In the genomic region with DNA sequence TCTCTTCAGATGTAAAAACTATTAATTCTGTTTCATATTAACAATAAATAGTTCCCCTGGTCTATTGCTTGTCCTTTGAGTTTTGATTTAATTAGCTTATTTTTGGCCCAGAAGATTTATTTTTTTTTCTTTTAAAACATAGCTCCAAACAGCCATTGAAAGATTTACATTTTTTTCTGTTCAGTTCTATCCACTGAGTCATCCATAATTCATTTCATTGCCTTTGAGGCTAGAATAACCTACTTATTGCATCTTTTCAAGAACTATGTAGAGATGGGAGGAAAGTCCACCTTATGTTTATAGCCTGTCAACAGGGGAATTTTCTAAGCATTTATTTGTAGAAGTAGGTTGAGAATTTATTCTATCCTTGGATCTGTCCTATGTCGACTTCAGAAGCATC, we compare ENCODE assay signal across 16 cellular contexts. TPM values are rescaled to one million over a fixed set of nuclear protein-coding genes. Genes with fewer than 3 reads are reported as not detected.
A peak's percentile ranks its signal among the peaks of the same experiment; 100 is the strongest.
DNase-seq lines count a peak whose midpoint lies in the region; ATAC-seq, FAIRE-seq and TF ChIP-seq lines count a peak whose summit lies in the region.
"Had no signal": no experiment of that assay in that cellular context is flagged by ENCODE, and none has a peak within 500 bp of the region (broad histone marks: within the 10 kb centered on the region; RNA-seq: fewer than 3 reads in every experiment).

No MANE protein-coding gene starts in this region.

- no peaks in the 10 kb centered on the region for H3K36me3 ChIP-seq in CD4-positive, CD25-positive, alpha-beta regulatory T cell (ENCODE audit: control insufficient read depth, insufficient read depth, low read length)
- H3K36me3 ChIP-seq: BE2C, heart right ventricle, lower lobe of right lung had no signal

- H3K27me3 Mint-ChIP-seq in CD4-positive, CD25-positive, alpha-beta regulatory T cell: no peaks in the 10 kb centered on the region
- no peaks in the 10 kb centered on the region for H3K27me3 Mint-ChIP-seq in T-cell

- FAIRE-seq in A204.1 (lab: Jason Lieb, UNC): peak; percentile 69
- FAIRE-seq: HTR-8/SVneo had no signal

- H3K4me1 Mint-ChIP-seq in CD4-positive, CD25-positive, alpha-beta regulatory T cell: peaks cover 12 to 69% (median 46%) of the 10 kb centered on the region in 4 donors
- H3K4me1 Mint-ChIP-seq in T-cell: peaks cover 54 to 78% (median 74%) of the 10 kb centered on the region in 3 donors

- no peaks in the 10 kb centered on the region for H3K36me3 Mint-ChIP-seq in CD4-positive, CD25-positive, alpha-beta regulatory T cell
- no peaks in the 10 kb centered on the region for H3K36me3 Mint-ChIP-seq in T-cell

- no peaks in the 10 kb centered on the region for H3K9me3 Mint-ChIP-seq in CD4-positive, CD25-positive, alpha-beta regulatory T cell
- H3K9me3 Mint-ChIP-seq in T-cell: no peaks in the 10 kb centered on the region

- no peak overlapping the region for H3K4me3 Mint-ChIP-seq in CD4-positive, CD25-positive, alpha-beta regulatory T cell
- no peak overlapping the region for H3K4me3 Mint-ChIP-seq in T-cell

- H3K27ac Mint-ChIP-seq in CD4-positive, CD25-positive, alpha-beta regulatory T cell: peak overlapping the region in 2 of 3 donors; percentile 53 to 67
- H3K27ac Mint-ChIP-seq in T-cell: peak overlapping the region; percentile 100

- no peaks in the 10 kb centered on the region for H3K9me3 ChIP-seq in CD4-positive, CD25-positive, alpha-beta regulatory T cell (ENCODE audit: control insufficient read depth in 2 of 2, low read length in 2 of 2)
- H3K9me3 ChIP-seq: BE2C, lower lobe of right lung had no signal

- CTCF ChIA-PET in T-cell (lab: Charles Lee): no interaction called here

- no peak for TF ChIP-seq CTCF in fibroblast of the aortic adventitia (IDR thresholded peaks at IDR 0.05; ENCODE audit: insufficient read depth, low read length)

- ATAC-seq in CD4-positive, CD25-positive, alpha-beta regulatory T cell (ENCODE audit: low read depth in 2 of 2): no peak
- no peak for ATAC-seq in T-cell (replicated peaks in 1 of 4)
- ATAC-seq: heart right ventricle, lower lobe of right lung had no signal

- no peak overlapping the region for H3K4me3 ChIP-seq in CD4-positive, CD25-positive, alpha-beta regulatory T cell (ENCODE audit: low read depth, low read length)
- no peak overlapping the region for H3K4me3 ChIP-seq in fibroblast of the aortic adventitia (ENCODE audit: low read depth, low read length)
- H3K4me3 ChIP-seq: heart right ventricle, lower lobe of right lung had no signal

- DNase-seq in CD4-positive, CD25-positive, alpha-beta regulatory T cell: no peak
- no peak for DNase-seq in T-cell
- DNase-seq in fibroblast of the aortic adventitia (ENCODE audit: low read depth): peak; percentile 57
- DNase-seq in NCI-H1105 (lab: John Stamatoyannopoulos, UW): no peak
- DNase-seq in NCI-H446 (lab: John Stamatoyannopoulos, UW): no peak
- DNase-seq in activated CD8-positive, alpha-beta memory T cell treated with anti-CD3 and anti-CD28 coated beads for 24 hours: no peak
- no peak for DNase-seq in NCI-H1105 treated with DMSO at 0.1 percent for 48 hours (lab: John Stamatoyannopoulos, UW)
- DNase-seq: anterior cingulate cortex; BE2C; effector memory CD4-positive, alpha-beta T cell; heart right ventricle; lower lobe of right lung; NCI-H1417 treated with DMSO at 0.1 percent for 48 hours; stimulated activated CD4-positive, alpha-beta T cell treated with anti-CD3 and anti-CD28 coated beads, Interleukin-2, amount 100 ng/mL, for 24 hours had no signal

- peaks cover 17% of the 10 kb centered on the region for H3K4me1 ChIP-seq in CD4-positive, CD25-positive, alpha-beta regulatory T cell (ENCODE audit: control insufficient read depth, insufficient read depth, low read length, poor library complexity, severe bottlenecking)
- H3K4me1 ChIP-seq: BE2C had no signal

- POLR2A ChIA-PET in T-cell (lab: Charles Lee): interaction anchor here (0.6 kb wide), 2 partner anchors 10 to 34 kb away, joined by 3 to 4 read pairs; no protein-coding TSS in a partner anchor

- no peak overlapping the region for H3K27ac ChIP-seq in CD4-positive, CD25-positive, alpha-beta regulatory T cell (ENCODE audit: insufficient read depth, low read length, poor library complexity, severe bottlenecking)

- H3K27me3 ChIP-seq in CD4-positive, CD25-positive, alpha-beta regulatory T cell (ENCODE audit: control insufficient read depth, insufficient read depth, low read length): no peaks in the 10 kb centered on the region
- H3K27me3 ChIP-seq: BE2C, heart right ventricle had no signal

RNA-seq across cellular contexts. Expression of a gene that starts 53.4 kb away (rescaled TPM):
- total RNA-seq in CD4-positive, CD25-positive, alpha-beta regulatory T cell: 579 TPM
- 10 to 100 TPM; 44.3 to 52.1 (median 48.6) TPM for polyA plus RNA-seq in CD4-positive, CD25-positive, alpha-beta regulatory T cell
- total RNA-seq in T-cell (100 to 1,000 TPM; 231 to 506 (median 266) TPM), fibroblast of the aortic adventitia (ENCODE audit: low replicate concordance) (83.7 and 253 TPM in 2 replicates)
